10 cellular contexts compared by ENCODE assay signal in genomic region chr20:11918280-11918952, GRCh38. TPM values are rescaled to one million over a fixed set of nuclear protein-coding genes. Genes with fewer than 3 reads are reported as not detected.
A peak's percentile ranks its signal among the peaks of the same experiment; 100 is the strongest.
DNase-seq lines count a peak whose midpoint lies in the region; ATAC-seq and TF ChIP-seq lines count a peak whose summit lies in the region.
"Had no signal": no experiment of that assay in that cellular context is flagged by ENCODE, and none has a peak within 500 bp of the region (broad histone marks: within the 10 kb centered on the region; RNA-seq: fewer than 3 reads in every experiment).

No MANE protein-coding gene starts in this region.

- H3K4me3 ChIP-seq in breast epithelium (peak overlapping the region; percentile 3 to 63 (median 32)), esophagus squamous epithelium (peak overlapping the region; percentile 11 to 54 (median 30)), vagina (peak overlapping the region; percentile 30 to 33)

- POLR2A ChIA-PET in MCF 10A (lab: Yijun Ruan, JAX), result no interaction called here

- H3K36me3 ChIP-seq in breast epithelium, result no peaks in the 10 kb centered on the region
- peaks cover 0 to 13% (median 0%) of the 10 kb centered on the region in 3 donors for H3K36me3 ChIP-seq in esophagus squamous epithelium
- H3K36me3 ChIP-seq in vagina, result peaks cover 0 to 10% of the 10 kb centered on the region in 2 donors

- no peak overlapping the region for H3K4me3 Mint-ChIP-seq in MCF 10A (ENCODE audit: unreplicated experiment)
- H3K4me3 Mint-ChIP-seq in neural crest cell, result no peak overlapping the region
- H3K4me3 Mint-ChIP-seq: CD4-positive, CD25-positive, alpha-beta regulatory T cell had no signal

- no peak for TF ChIP-seq POLR2A in breast epithelium (IDR thresholded peaks at IDR 0.05)
- no peak for TF ChIP-seq POLR2A in esophagus squamous epithelium (IDR thresholded peaks at IDR 0.05)
- TF ChIP-seq POLR2A in vagina (IDR thresholded peaks at IDR 0.05), result no peak

- no TSS peak for BruUV-seq in MCF 10A (replicated peaks; lab: Mats Ljungman, UMichigan)

- peaks cover 10% of the 10 kb centered on the region for H3K36me3 Mint-ChIP-seq in MCF 10A (ENCODE audit: insufficient read depth, unreplicated experiment)
- peaks cover 10% of the 10 kb centered on the region for H3K36me3 Mint-ChIP-seq in neural crest cell (ENCODE audit: low read depth)
- H3K36me3 Mint-ChIP-seq: CD4-positive, CD25-positive, alpha-beta regulatory T cell had no signal

- TF ChIP-seq CTCF in breast epithelium (IDR thresholded peaks at IDR 0.05), result no peak
- no peak for TF ChIP-seq CTCF in MCF 10A (IDR thresholded peaks at IDR 0.05; ENCODE audit: unreplicated experiment)
- no peak for TF ChIP-seq CTCF in esophagus squamous epithelium (IDR thresholded peaks at IDR 0.05)
- no peak for TF ChIP-seq CTCF in neural crest cell (conservative IDR thresholded peaks at IDR 0.05)
- TF ChIP-seq CTCF in vagina (IDR thresholded peaks at IDR 0.05), result no peak

- H3K9me3 Mint-ChIP-seq in MCF 10A (ENCODE audit: unreplicated experiment) (no peaks in the 10 kb centered on the region), neural crest cell (no peaks in the 10 kb centered on the region)

- H3K27ac Mint-ChIP-seq in MCF 10A (ENCODE audit: low read depth, unreplicated experiment) (no peak overlapping the region), neural crest cell (ENCODE audit: unreplicated experiment) (peak overlapping the region; percentile 76)
- H3K27ac Mint-ChIP-seq: CD4-positive, CD25-positive, alpha-beta regulatory T cell had no signal

- H3K27me3 Mint-ChIP-seq in MCF 10A (ENCODE audit: insufficient read depth, unreplicated experiment) (no peaks in the 10 kb centered on the region), neural crest cell (ENCODE audit: low read depth) (no peaks in the 10 kb centered on the region)
- H3K27me3 Mint-ChIP-seq: CD4-positive, CD25-positive, alpha-beta regulatory T cell had no signal

- H3K4me1 ChIP-seq in breast epithelium (no peaks in the 10 kb centered on the region), esophagus squamous epithelium (peaks cover 0 to 74% (median 29%) of the 10 kb centered on the region in 3 donors), vagina (peaks cover 66% of the 10 kb centered on the region)

- intact Hi-C loops in breast epithelium (cut with DNase I; ENCODE audit: low total_unique reads) (no loop called here), MCF 10A (cut with micrococcal nuclease) (no loop called here), esophagus squamous epithelium (cut with DNase I) (no loop called here), vagina (cut with DNase I) (no loop called here)

- ATAC-seq in GM19324 (IDR thresholded peaks at IDR 0.05; ENCODE audit: low FRiP score, unreplicated experiment), result no peak

- no peak for DNase-seq in breast epithelium (ENCODE audit: low spot score in 2 of 2)
- no peak for DNase-seq in MCF 10A (ENCODE audit: unreplicated experiment)
- DNase-seq in esophagus squamous epithelium (lab: John Stamatoyannopoulos, UW), result no peak
- DNase-seq in neural crest cell (ENCODE audit: low read depth, low spot score), result no peak
- DNase-seq in vagina (ENCODE audit: extremely low spot score in 2 of 2), result no peak
- DNase-seq in GM03348 (ENCODE audit: low spot score), result no peak
- no peak for DNase-seq in cortex of kidney (lab: John Stamatoyannopoulos, UW)
- DNase-seq: CD4-positive, CD25-positive, alpha-beta regulatory T cell; stimulated activated naive CD4-positive, alpha-beta T cell had no signal

- H3K27me3 ChIP-seq in breast epithelium, result no peaks in the 10 kb centered on the region
- no peaks in the 10 kb centered on the region for H3K27me3 ChIP-seq in esophagus squamous epithelium
- H3K27me3 ChIP-seq in vagina, result no peaks in the 10 kb centered on the region

- 21 to 22% methylated on average over 6 of the region's 6 CpGs for WGBS in esophagus squamous epithelium, 2 donors

- CTCF ChIA-PET in MCF 10A (lab: Yijun Ruan, JAX), result interaction anchor here (0.8 to 2.2 kb wide), 4 partner anchors 9 to 23 kb away, joined by 3 to 8 read pairs (median 6); no protein-coding TSS in a partner anchor

- H3K27ac ChIP-seq in breast epithelium (peak overlapping the region; percentile 53 to 68), esophagus squamous epithelium (peak overlapping the region; percentile 1 to 71 (median 45)), vagina (peak overlapping the region; percentile 55)

- H3K9me3 ChIP-seq in breast epithelium (no peaks in the 10 kb centered on the region), esophagus squamous epithelium (no peaks in the 10 kb centered on the region), vagina (no peaks in the 10 kb centered on the region)

- H3K4me1 Mint-ChIP-seq in MCF 10A (ENCODE audit: insufficient read depth, unreplicated experiment) (peaks cover 2% of the 10 kb centered on the region), neural crest cell (peaks cover 48% of the 10 kb centered on the region)
- H3K4me1 Mint-ChIP-seq: CD4-positive, CD25-positive, alpha-beta regulatory T cell had no signal

RNA-seq across cellular contexts. Expression of gene BTBD3, which starts 0.7 kb away (rescaled TPM):
- total RNA-seq in breast epithelium, result 10 to 100 TPM; 15.4 to 50.3 (median 33.1) TPM
- total RNA-seq in MCF 10A (2022), result 21.6 and 21.8 TPM in 2 replicates
- 10 to 100 TPM; 12.4 to 24.0 (median 15.9) TPM for total RNA-seq in esophagus squamous epithelium
- total RNA-seq in neural crest cell, result 131 and 134 TPM in 2 replicates
- total RNA-seq in vagina, result 45.9 TPM
